1 cellular context compared by ENCODE assay signal in the genomic region with DNA sequence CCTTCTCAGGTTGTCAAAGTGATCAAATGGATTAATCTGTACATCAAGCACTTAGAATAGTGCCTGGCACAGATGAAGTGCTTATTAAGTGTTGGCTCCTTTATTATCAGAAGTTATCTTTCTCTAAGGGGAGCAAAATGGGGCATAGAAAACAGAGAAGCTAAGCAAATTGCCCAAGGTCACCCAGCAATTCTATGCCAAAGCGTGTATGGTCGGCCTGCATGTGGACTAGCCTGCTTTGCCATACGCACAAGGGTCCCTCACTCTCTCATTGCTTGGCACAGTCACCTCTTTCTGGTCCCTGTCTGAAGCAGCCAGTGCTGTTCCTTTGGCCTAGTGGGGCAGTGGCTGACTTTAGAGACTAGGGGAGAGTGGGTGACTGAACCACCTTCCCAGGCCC.
TF ChIP-seq lines count a peak whose summit lies in the region.

No MANE protein-coding gene starts in this region.

TF ChIP-seq in H1, 55 proteins besides CTCF, POLR2A, EP300 and RAD21 (continued from another document):
- TF ChIP-seq TCF12 (IDR thresholded peaks at IDR 0.05; ENCODE audit: low read depth, low read length) (no peak), PHF8 (conservative IDR thresholded peaks at IDR 0.05; ENCODE audit: low read depth, low read length) (no peak), POU5F1 (IDR thresholded peaks at IDR 0.05; ENCODE audit: low read depth, low read length) (no peak), RFX5 (IDR thresholded peaks at IDR 0.05; ENCODE audit: borderline replicate concordance, low read depth, low read length) (no peak), SIX5 (IDR thresholded peaks at IDR 0.05; ENCODE audit: low read depth, low read length) (no peak), JUND (IDR thresholded peaks at IDR 0.05; ENCODE audit: low read length) (no peak)
